In the genomic region with DNA sequence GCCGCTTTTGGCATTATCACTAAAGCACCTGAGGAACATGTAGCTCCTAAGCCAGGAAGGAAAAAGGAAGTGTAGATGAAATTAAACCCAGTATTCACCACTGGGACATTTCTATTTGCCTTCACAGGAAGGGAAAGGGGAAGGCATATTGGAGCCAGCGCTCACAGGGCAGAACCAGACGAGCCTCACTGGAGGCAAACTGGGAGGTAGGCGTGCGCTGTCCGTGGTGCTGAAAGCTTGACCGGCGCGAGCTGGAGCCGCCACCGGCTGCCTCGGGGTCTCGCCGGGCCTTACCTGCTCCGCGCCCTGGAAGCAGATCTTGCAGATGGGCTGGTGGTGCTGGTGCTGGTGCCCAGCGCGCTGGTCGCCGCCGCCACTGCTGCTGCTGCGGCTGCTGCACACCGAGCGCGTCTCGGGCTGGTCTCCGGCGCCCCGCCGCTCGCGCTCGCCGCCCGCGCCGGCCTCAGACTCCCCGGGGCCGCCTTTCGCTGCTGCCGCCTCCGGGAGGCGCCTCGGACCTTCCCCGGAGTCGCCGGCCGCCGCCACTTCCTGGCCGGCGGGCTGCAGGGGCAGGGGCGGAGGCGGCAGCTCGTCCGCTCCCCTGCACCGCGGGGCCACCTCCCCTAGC, we compare ENCODE assay signal across 9 cellular contexts. TPM values are rescaled to one million over a fixed set of nuclear protein-coding genes. Genes with fewer than 3 reads are reported as not detected.
DNase-seq lines count a peak whose midpoint lies in the region; ATAC-seq and TF ChIP-seq lines count a peak whose summit lies in the region.
"Had no signal": no experiment of that assay in that cellular context is flagged by ENCODE, and none has a peak within 500 bp of the region (broad histone marks: within the 10 kb centered on the region; RNA-seq: fewer than 3 reads in every experiment).

No MANE protein-coding gene starts in this region.

- intact Hi-C loops in upper lobe of right lung (cut with DNase I), result no loop called here

- peaks cover 0 to 9% (median 1%) of the 10 kb centered on the region in 4 donors for H3K4me1 Mint-ChIP-seq in naive thymus-derived CD8-positive, alpha-beta T cell

- peaks cover 39% of the 10 kb centered on the region for H3K27me3 ChIP-seq in upper lobe of right lung

- H3K4me3 Mint-ChIP-seq in naive thymus-derived CD8-positive, alpha-beta T cell, result peak overlapping the region in 6 of 10 donors; percentile 22 to 65 (median 54)

- H3K36me3 Mint-ChIP-seq in naive thymus-derived CD8-positive, alpha-beta T cell, result peaks cover 5 to 33% (median 15%) of the 10 kb centered on the region in 3 donors

- no peak for ATAC-seq in naive thymus-derived CD8-positive, alpha-beta T cell
- ATAC-seq in upper lobe of right lung, result peak; percentile 87

- no peaks in the 10 kb centered on the region for H3K4me1 ChIP-seq in upper lobe of right lung

- peaks cover 0 to 32% (median 12%) of the 10 kb centered on the region in 9 donors for H3K9me3 Mint-ChIP-seq in naive thymus-derived CD8-positive, alpha-beta T cell

- no peak overlapping the region for H3K27ac Mint-ChIP-seq in naive thymus-derived CD8-positive, alpha-beta T cell

- H3K27me3 Mint-ChIP-seq in naive thymus-derived CD8-positive, alpha-beta T cell, result peaks cover 37 to 46% (median 40%) of the 10 kb centered on the region in 5 donors

- TF ChIP-seq CTCF in GM10248 (IDR thresholded peaks at IDR 0.05; ENCODE audit: control extremely low read depth, extremely low read depth, low read depth, missing control alignments) (no peak), fibroblast of the aortic adventitia (IDR thresholded peaks at IDR 0.05; ENCODE audit: insufficient read depth, low read length) (no peak), upper lobe of right lung (IDR thresholded peaks at IDR 0.05) (no peak)

- no peaks in the 10 kb centered on the region for H3K36me3 ChIP-seq in upper lobe of right lung

- H3K9me3 ChIP-seq in upper lobe of right lung, result no peaks in the 10 kb centered on the region

- H3K4me3 ChIP-seq in fibroblast of the aortic adventitia (ENCODE audit: low read depth, low read length) (no peak overlapping the region), upper lobe of right lung (no peak overlapping the region)

- CTCF ChIA-PET in GM10248 (lab: Yijun Ruan, JAX), result no interaction called here

- POLR2A ChIA-PET in GM10248 (lab: Yijun Ruan, JAX), result no interaction called here
- POLR2A ChIA-PET in naive thymus-derived CD8-positive, alpha-beta T cell (lab: Charles Lee), result no interaction called here

- DNase-seq in GM10248 (ENCODE audit: extremely low spot score) (peak; percentile 45), NCI-H146 treated with DMSO at 0.1 percent for 48 hours (lab: John Stamatoyannopoulos, UW; ENCODE audit: unreplicated experiment) (peak; percentile 32), activated T-cell treated with anti-CD3 and anti-CD28 coated beads for 4 hours (peak; percentile 0), fibroblast of the aortic adventitia (ENCODE audit: low read depth) (peak; percentile 50), upper lobe of right lung (peak; percentile 85), SW480 (ENCODE audit: low spot score) (no peak), A172 (ENCODE audit: low spot score) (no peak)
- peak in 4 of 10 donors; percentile 1 to 33 (median 20) for DNase-seq in naive thymus-derived CD8-positive, alpha-beta T cell

- H3K27ac ChIP-seq in upper lobe of right lung, result no peak overlapping the region
- H3K27ac ChIP-seq: HL-60 had no signal

RNA-seq across cellular contexts. Expression of a gene that starts 0.7 kb away (rescaled TPM):
- total RNA-seq in fibroblast of the aortic adventitia (ENCODE audit: low replicate concordance) (not detected in 2 replicates), upper lobe of right lung (not detected)
- total RNA-seq in naive thymus-derived CD8-positive, alpha-beta T cell, result not detected
- not detected for polyA plus RNA-seq in naive thymus-derived CD8-positive, alpha-beta T cell
- total RNA-seq in A172 (2014; rRNA removed; shearing (Covaris generic)), result not detected in 2 replicates

Comparison
In these comparisons a context has a peak if more than half of its experiments do, and no peak if none do; other contexts are left out.
1. DNase-seq: peak in GM10248 (single experiment), NCI-H146 treated with DMSO at 0.1 percent for 48 hours (single experiment), activated T-cell treated with anti-CD3 and anti-CD28 coated beads for 4 hours (single experiment), fibroblast of the aortic adventitia (single experiment) and upper lobe of right lung (single experiment); none in SW480 (single experiment) and A172 (single experiment).